ENCODE assay signal across 6 cellular contexts in genomic region chr10:112045885-112046284, GRCh38.
"Had no signal": no experiment of that assay in that cellular context is flagged by ENCODE, and none has a peak within 500 bp of the region (broad histone marks: within the 10 kb centered on the region; RNA-seq: fewer than 3 reads in every experiment).

No MANE protein-coding gene starts in this region.

- H3K4me3 ChIP-seq: GM23248 had no signal

- H3K27ac ChIP-seq: GM23248, HL-60 had no signal

- DNase-seq: GM23248, H9, HCEC 1CT, KBM-7 had no signal

- H2AFZ ChIP-seq: GM23248 had no signal

- H3K9ac ChIP-seq: GM23248 had no signal

- ATAC-seq: HepG2 had no signal
